In genomic region chr5:158058208-158058607, GRCh38 we compare ENCODE assay signal across 21 cellular contexts.
"Had no signal": no experiment of that assay in that cellular context is flagged by ENCODE, and none has a peak within 500 bp of the region (broad histone marks: within the 10 kb centered on the region; RNA-seq: fewer than 3 reads in every experiment).

No MANE protein-coding gene starts in this region.

- H3K36me3 ChIP-seq: gastrocnemius medialis, lower lobe of right lung, neural progenitor cell, sigmoid colon, transverse colon, uterus had no signal

- H3K36me3 Mint-ChIP-seq: activated naive CD8-positive, alpha-beta T cell treated with anti-CD3 and anti-CD28 coated beads for 36 hours; naive thymus-derived CD4-positive, alpha-beta T cell; neural progenitor cell; stimulated activated naive B cell treated with anti-CD40 and anti-IgM and Interleukin-4, amounts not matched to agents 10 μg/mL and 1 μg/mL and 100 μg/mL, for 72 hours had no signal

- DNase-seq: activated CD4-positive, alpha-beta T cell treated with anti-CD3 and anti-CD28 coated beads for 36 hours; activated CD4-positive, alpha-beta T cell treated with anti-CD3 and anti-CD28 coated beads, Interleukin-2, amount 50 U/mL, for 4 hours; activated CD8-positive, alpha-beta memory T cell treated with anti-CD3 and anti-CD28 coated beads for 24 hours; activated CD8-positive, alpha-beta memory T cell treated with anti-CD3 and anti-CD28 coated beads, Interleukin-2, amount 50 U/mL, for 4 hours; activated naive CD4-positive, alpha-beta T cell treated with Interleukin-2 at 50 U/mL for 16 hours; activated naive CD8-positive, alpha-beta T cell treated with anti-CD3 and anti-CD28 coated beads for 36 hours; activated T-cell treated with anti-CD3 and anti-CD28 coated beads, Interleukin-2, amount 50 U/mL, for 4 hours; effector CD4-positive, alpha-beta T cell; gastrocnemius medialis; hippocampal formation; lower lobe of right lung; naive thymus-derived CD4-positive, alpha-beta T cell; sigmoid colon; stimulated activated CD4-positive, alpha-beta T cell treated with anti-CD3 and anti-CD28 coated beads, Interleukin-15, amount 100 ng/mL, for 24 hours; stimulated activated naive B cell treated with anti-CD40 and anti-IgM and Interleukin-4, amounts not matched to agents 10 μg/mL and 1 μg/mL and 100 μg/mL, for 72 hours; T-helper 9 cell; transverse colon; uterus had no signal

- H3K27ac Mint-ChIP-seq: activated CD4-positive, alpha-beta T cell treated with anti-CD3 and anti-CD28 coated beads for 36 hours; activated naive CD8-positive, alpha-beta T cell treated with anti-CD3 and anti-CD28 coated beads for 36 hours; activated T-helper 2 cell treated with anti-CD3 and anti-CD28 coated beads, Interferon-gamma antibody, Interleukin-2, Interleukin-4, amounts not matched to agents 10 μg/mL and 5 μg/mL and 100 μg/mL, durations not matched to agents 14 hours and 24 hours and 36 hours; naive thymus-derived CD4-positive, alpha-beta T cell; neural progenitor cell; stimulated activated naive B cell treated with anti-CD40 and anti-IgM and Interleukin-4, amounts not matched to agents 10 μg/mL and 1 μg/mL and 100 μg/mL, for 72 hours had no signal

- H3K9me3 Mint-ChIP-seq: activated naive CD8-positive, alpha-beta T cell treated with anti-CD3 and anti-CD28 coated beads for 36 hours; activated T-cell treated with anti-CD3 and anti-CD28 coated beads, Interleukin-2, amount 50 U/mL, for 4 hours; activated T-helper 2 cell treated with anti-CD3 and anti-CD28 coated beads, Interferon-gamma antibody, Interleukin-2, Interleukin-4, amounts not matched to agents 10 μg/mL and 5 μg/mL and 100 μg/mL, durations not matched to agents 14 hours and 24 hours and 36 hours; naive thymus-derived CD4-positive, alpha-beta T cell; neural progenitor cell; stimulated activated naive B cell treated with anti-CD40 and anti-IgM and Interleukin-4, amounts not matched to agents 10 μg/mL and 1 μg/mL and 100 μg/mL, for 72 hours had no signal

- H3K4me1 ChIP-seq: gastrocnemius medialis, lower lobe of right lung, neural progenitor cell had no signal

- H3K4me3 ChIP-seq: gastrocnemius medialis, lower lobe of right lung, neural progenitor cell, sigmoid colon, smooth muscle cell, transverse colon, uterus had no signal

- H3K4me3 Mint-ChIP-seq: activated CD4-positive, alpha-beta T cell treated with anti-CD3 and anti-CD28 coated beads for 36 hours; activated naive CD8-positive, alpha-beta T cell treated with anti-CD3 and anti-CD28 coated beads for 36 hours; activated T-cell treated with anti-CD3 and anti-CD28 coated beads, Interleukin-2, amount 50 U/mL, for 4 hours; naive thymus-derived CD4-positive, alpha-beta T cell; neural progenitor cell; stimulated activated naive B cell treated with anti-CD40 and anti-IgM and Interleukin-4, amounts not matched to agents 10 μg/mL and 1 μg/mL and 100 μg/mL, for 72 hours had no signal

- H3K9me3 ChIP-seq: gastrocnemius medialis, lower lobe of right lung, sigmoid colon, transverse colon, uterus had no signal

- H3K27ac ChIP-seq: gastrocnemius medialis, lower lobe of right lung, neural progenitor cell, sigmoid colon, transverse colon, uterus had no signal

- H3K4me1 Mint-ChIP-seq: activated CD4-positive, alpha-beta T cell treated with anti-CD3 and anti-CD28 coated beads for 36 hours; activated naive CD8-positive, alpha-beta T cell treated with anti-CD3 and anti-CD28 coated beads for 36 hours; naive thymus-derived CD4-positive, alpha-beta T cell; neural progenitor cell had no signal

- H3K27me3 ChIP-seq: gastrocnemius medialis, neural progenitor cell, sigmoid colon, transverse colon, uterus had no signal

- ATAC-seq: activated CD4-positive, alpha-beta T cell treated with anti-CD3 and anti-CD28 coated beads for 36 hours; activated T-cell treated with anti-CD3 and anti-CD28 coated beads, Interleukin-2, amount 50 U/mL, for 4 hours; gastrocnemius medialis; lower lobe of right lung; naive thymus-derived CD4-positive, alpha-beta T cell; stimulated activated naive B cell treated with anti-CD40 and anti-IgM and Interleukin-4, amounts not matched to agents 10 μg/mL and 1 μg/mL and 100 μg/mL, for 72 hours had no signal
